12 cellular contexts compared by ENCODE assay signal in genomic region chr15:57510647-57511046, GRCh38.
A peak's percentile ranks its signal among the peaks of the same experiment; 100 is the strongest.
DNase-seq lines count a peak whose midpoint lies in the region; ATAC-seq lines count a peak whose summit lies in the region.
"Had no signal": no experiment of that assay in that cellular context is flagged by ENCODE, and none has a peak within 500 bp of the region (broad histone marks: within the 10 kb centered on the region; RNA-seq: fewer than 3 reads in every experiment).

No MANE protein-coding gene starts in this region.

- 55% methylated on average over 9 of the region's 9 CpGs for WGBS in right cardiac atrium
- 93% methylated on average over 9 of the region's 9 CpGs for WGBS in thymus

- H3K27me3 Mint-ChIP-seq in activated naive CD4-positive, alpha-beta T cell treated with anti-CD3 and anti-CD28 coated beads, Interleukin-2, amount 10 ng/mL, durations not matched to agents 7 days and 5 days = peaks cover 7% of the 10 kb centered on the region

- no peaks in the 10 kb centered on the region for H3K27me3 ChIP-seq in right cardiac atrium (ENCODE audit: control insufficient read depth, insufficient read depth)
- no peaks in the 10 kb centered on the region for H3K27me3 ChIP-seq in thymus (ENCODE audit: control insufficient read depth, insufficient read depth)

- H3K27ac ChIP-seq in right cardiac atrium (ENCODE audit: low read length) (no peak overlapping the region), thymus (ENCODE audit: low read depth) (peak overlapping the region; percentile 42)

- ATAC-seq in right cardiac atrium (peak; percentile 81 to 85), HG02759 (IDR thresholded peaks at IDR 0.05; ENCODE audit: unreplicated experiment) (no peak), GM21381 (IDR thresholded peaks at IDR 0.05; ENCODE audit: unreplicated experiment) (no peak)
- ATAC-seq: effector memory CD8-positive, alpha-beta T cell had no signal

- H3K4me3 Mint-ChIP-seq in activated naive CD4-positive, alpha-beta T cell treated with anti-CD3 and anti-CD28 coated beads, Interleukin-2, amount 10 ng/mL, durations not matched to agents 7 days and 5 days = no peak overlapping the region
- H3K4me3 Mint-ChIP-seq: effector memory CD8-positive, alpha-beta T cell had no signal

- CTCF ChIA-PET in activated naive CD4-positive, alpha-beta T cell treated with anti-CD3 and anti-CD28 coated beads, Interleukin-2, amount 10 ng/mL, durations not matched to agents 7 days and 5 days (lab: Charles Lee) = no interaction called here

- H3K4me1 Mint-ChIP-seq in activated naive CD4-positive, alpha-beta T cell treated with anti-CD3 and anti-CD28 coated beads, Interleukin-2, amount 10 ng/mL, durations not matched to agents 7 days and 5 days = no peaks in the 10 kb centered on the region

- H3K4me1 ChIP-seq in right cardiac atrium (ENCODE audit: control insufficient read depth, insufficient read depth, low read length) (peaks cover 3% of the 10 kb centered on the region), thymus (ENCODE audit: control insufficient read depth, insufficient read depth, low read length) (no peaks in the 10 kb centered on the region)

- H3K36me3 Mint-ChIP-seq in activated naive CD4-positive, alpha-beta T cell treated with anti-CD3 and anti-CD28 coated beads, Interleukin-2, amount 10 ng/mL, durations not matched to agents 7 days and 5 days = no peaks in the 10 kb centered on the region

- no peaks in the 10 kb centered on the region for H3K36me3 ChIP-seq in thymus (ENCODE audit: control insufficient read depth, insufficient read depth)

- DNase-seq in NCI-H2081 (lab: John Stamatoyannopoulos, UW) = peak; percentile 58 to 89
- no peak for DNase-seq in NCI-H2081 treated with DMSO at 0.1 percent for 48 hours (lab: John Stamatoyannopoulos, UW)
- DNase-seq in astrocyte of the hippocampus (ENCODE audit: low read depth, low spot score) = peak; percentile 44
- DNase-seq in right cardiac atrium = peak; percentile 83 to 91 (median 86)
- DNase-seq in activated naive CD4-positive, alpha-beta T cell treated with anti-CD3 and anti-CD28 coated beads, Interleukin-2, amount 10 ng/mL, durations not matched to agents 7 days and 5 days = no peak
- DNase-seq: 8988T; effector memory CD8-positive, alpha-beta T cell; Karpas-422; kidney had no signal

- intact Hi-C loops in right cardiac atrium (cut with DNase I) = no loop called here

- H3K27ac Mint-ChIP-seq in activated naive CD4-positive, alpha-beta T cell treated with anti-CD3 and anti-CD28 coated beads, Interleukin-2, amount 10 ng/mL, durations not matched to agents 7 days and 5 days = no peak overlapping the region
- H3K27ac Mint-ChIP-seq: effector memory CD8-positive, alpha-beta T cell had no signal

- H3K9me3 ChIP-seq in right cardiac atrium (ENCODE audit: control insufficient read depth, low read length) (no peaks in the 10 kb centered on the region), thymus (ENCODE audit: control insufficient read depth) (no peaks in the 10 kb centered on the region)

- H3K4me3 ChIP-seq in right cardiac atrium (ENCODE audit: low read length) (no peak overlapping the region), thymus (ENCODE audit: low read length) (no peak overlapping the region)

- H3K9me3 Mint-ChIP-seq in activated naive CD4-positive, alpha-beta T cell treated with anti-CD3 and anti-CD28 coated beads, Interleukin-2, amount 10 ng/mL, durations not matched to agents 7 days and 5 days = no peaks in the 10 kb centered on the region
- H3K9me3 Mint-ChIP-seq: effector memory CD8-positive, alpha-beta T cell had no signal

Comparison
In these comparisons a context has a peak if more than half of its experiments do, and no peak if none do; other contexts are left out.
1. DNase-seq: peak in NCI-H2081 (2 of 2), astrocyte of the hippocampus (single experiment) and right cardiac atrium (3 of 3); none in NCI-H2081 treated with DMSO at 0.1 percent for 48 hours (single experiment) and activated naive CD4-positive, alpha-beta T cell treated with anti-CD3 and anti-CD28 coated beads, Interleukin-2, amount 10 ng/mL, durations not matched to agents 7 days and 5 days (single experiment).
2. ATAC-seq: peak in right cardiac atrium (2 of 2); none in HG02759 (single experiment) and GM21381 (single experiment).